Comparison of ENCODE assay signal across 1 cellular context in the genomic region with DNA sequence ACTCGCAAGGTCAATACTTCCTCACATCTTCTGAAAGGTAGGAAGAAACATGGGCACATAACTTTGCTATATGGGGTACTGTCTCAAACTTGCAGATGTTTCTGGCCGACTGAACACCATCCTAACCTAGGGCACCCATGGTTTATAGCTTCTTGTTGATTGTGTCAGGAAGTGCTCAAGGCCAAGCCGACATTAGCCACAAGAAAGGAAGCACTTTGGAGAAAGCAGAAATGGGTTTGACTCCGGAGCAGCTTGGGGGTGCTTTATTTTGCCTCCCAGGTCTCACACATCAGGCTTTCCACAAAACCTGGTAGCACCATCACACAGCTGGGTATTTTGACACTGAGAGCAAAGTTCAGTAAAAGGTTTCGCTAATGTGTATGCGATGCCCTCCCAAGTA.
TF ChIP-seq lines count a peak whose summit lies in the region.

No MANE protein-coding gene starts in this region.

TF ChIP-seq in GM23338, 12 proteins besides CTCF, POLR2A, EP300 and RAD21 (continued from another document):
- TF ChIP-seq, protein P1, sequence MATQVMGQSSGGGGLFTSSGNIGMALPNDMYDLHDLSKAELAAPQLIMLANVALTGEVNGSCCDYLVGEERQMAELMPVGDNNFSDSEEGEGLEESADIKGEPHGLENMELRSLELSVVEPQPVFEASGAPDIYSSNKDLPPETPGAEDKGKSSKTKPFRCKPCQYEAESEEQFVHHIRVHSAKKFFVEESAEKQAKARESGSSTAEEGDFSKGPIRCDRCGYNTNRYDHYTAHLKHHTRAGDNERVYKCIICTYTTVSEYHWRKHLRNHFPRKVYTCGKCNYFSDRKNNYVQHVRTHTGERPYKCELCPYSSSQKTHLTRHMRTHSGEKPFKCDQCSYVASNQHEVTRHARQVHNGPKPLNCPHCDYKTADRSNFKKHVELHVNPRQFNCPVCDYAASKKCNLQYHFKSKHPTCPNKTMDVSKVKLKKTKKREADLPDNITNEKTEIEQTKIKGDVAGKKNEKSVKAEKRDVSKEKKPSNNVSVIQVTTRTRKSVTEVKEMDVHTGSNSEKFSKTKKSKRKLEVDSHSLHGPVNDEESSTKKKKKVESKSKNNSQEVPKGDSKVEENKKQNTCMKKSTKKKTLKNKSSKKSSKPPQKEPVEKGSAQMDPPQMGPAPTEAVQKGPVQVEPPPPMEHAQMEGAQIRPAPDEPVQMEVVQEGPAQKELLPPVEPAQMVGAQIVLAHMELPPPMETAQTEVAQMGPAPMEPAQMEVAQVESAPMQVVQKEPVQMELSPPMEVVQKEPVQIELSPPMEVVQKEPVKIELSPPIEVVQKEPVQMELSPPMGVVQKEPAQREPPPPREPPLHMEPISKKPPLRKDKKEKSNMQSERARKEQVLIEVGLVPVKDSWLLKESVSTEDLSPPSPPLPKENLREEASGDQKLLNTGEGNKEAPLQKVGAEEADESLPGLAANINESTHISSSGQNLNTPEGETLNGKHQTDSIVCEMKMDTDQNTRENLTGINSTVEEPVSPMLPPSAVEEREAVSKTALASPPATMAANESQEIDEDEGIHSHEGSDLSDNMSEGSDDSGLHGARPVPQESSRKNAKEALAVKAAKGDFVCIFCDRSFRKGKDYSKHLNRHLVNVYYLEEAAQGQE (IDR thresholded peaks at IDR 0.05; ENCODE audit: unreplicated experiment): no peak
- TF ChIP-seq, protein P2, sequence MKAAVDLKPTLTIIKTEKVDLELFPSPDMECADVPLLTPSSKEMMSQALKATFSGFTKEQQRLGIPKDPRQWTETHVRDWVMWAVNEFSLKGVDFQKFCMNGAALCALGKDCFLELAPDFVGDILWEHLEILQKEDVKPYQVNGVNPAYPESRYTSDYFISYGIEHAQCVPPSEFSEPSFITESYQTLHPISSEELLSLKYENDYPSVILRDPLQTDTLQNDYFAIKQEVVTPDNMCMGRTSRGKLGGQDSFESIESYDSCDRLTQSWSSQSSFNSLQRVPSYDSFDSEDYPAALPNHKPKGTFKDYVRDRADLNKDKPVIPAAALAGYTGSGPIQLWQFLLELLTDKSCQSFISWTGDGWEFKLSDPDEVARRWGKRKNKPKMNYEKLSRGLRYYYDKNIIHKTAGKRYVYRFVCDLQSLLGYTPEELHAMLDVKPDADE (IDR thresholded peaks at IDR 0.05): no peak
- TF ChIP-seq ZNF331 (CRISPR knock-in tag; IDR thresholded peaks at IDR 0.05; ENCODE audit: low read depth) (no peak), ZNF114 (CRISPR knock-in tag; IDR thresholded peaks at IDR 0.05) (no peak)
